ENCODE assay signal across 14 cellular contexts in genomic region chr6:142285235-142286087, GRCh38. TPM values are rescaled to one million over a fixed set of nuclear protein-coding genes. Genes with fewer than 3 reads are reported as not detected.
DNase-seq lines count a peak whose midpoint lies in the region; ATAC-seq and TF ChIP-seq lines count a peak whose summit lies in the region.
"Had no signal": no experiment of that assay in that cellular context is flagged by ENCODE, and none has a peak within 500 bp of the region (broad histone marks: within the 10 kb centered on the region; RNA-seq: fewer than 3 reads in every experiment).

No MANE protein-coding gene starts in this region.

- H3K4me3 ChIP-seq in LNCaP clone FGC (ENCODE audit: low read depth, low read length) (no peak overlapping the region), fibroblast of villous mesenchyme (ENCODE audit: low read depth, low read length) (no peak overlapping the region), liver (ENCODE audit: low read depth in 1 of 3, low read length in 3 of 3) (peak overlapping the region in 2 of 3 donors; percentile 23 to 26), tibial nerve (no peak overlapping the region)
- H3K4me3 ChIP-seq: BLaER1 treated with 17β-estradiol and CSF1 and Interleukin-3, amounts not matched to agents 10 nM and 100 nM; HAP-1 had no signal

- 42% methylated on average over 9 of the region's 9 CpGs for WGBS in liver
- WGBS in tibial nerve, 2 donors = 94 to 95% methylated on average over 9 of the region's 9 CpGs

- no peak for TF ChIP-seq CTCF in LNCaP clone FGC (IDR thresholded peaks at IDR 0.05; ENCODE audit: control insufficient read depth, extremely low read depth, insufficient read depth)
- no peak for TF ChIP-seq CTCF in fibroblast of villous mesenchyme (IDR thresholded peaks at IDR 0.05; ENCODE audit: insufficient read depth, low read depth, low read length)
- TF ChIP-seq CTCF in liver (IDR thresholded peaks at IDR 0.05; ENCODE audit: low read depth, low read length, missing input control) = no peak
- no peak for TF ChIP-seq CTCF in tibial nerve (IDR thresholded peaks at IDR 0.05)

- TF ChIP-seq EP300 in tibial nerve (IDR thresholded peaks at IDR 0.05) = no peak

- DNase-seq in LNCaP clone FGC (ENCODE audit: low read depth) (peak; percentile 80), fibroblast of villous mesenchyme (ENCODE audit: low read depth) (peak; percentile 49), tibial nerve (ENCODE audit: low spot score in 2 of 2) (no peak), activated gamma-delta T cell treated with Interleukin-2 at 50 U/mL for 16 hours (no peak)
- DNase-seq: Calu3; CD4-positive, alpha-beta T cell; DMS 273 treated with DMSO at 0.1 percent for 48 hours; GOT3 had no signal

- TF ChIP-seq RAD21 in liver (IDR thresholded peaks at IDR 0.05) = peak; percentile 33 to 39

- ATAC-seq in GM21786 (IDR thresholded peaks at IDR 0.05; ENCODE audit: unreplicated experiment) = no peak
- no peak for ATAC-seq in GM18868 (IDR thresholded peaks at IDR 0.05; ENCODE audit: unreplicated experiment)

- H3K27me3 ChIP-seq in liver (ENCODE audit: control insufficient read depth in 4 of 4, insufficient read depth in 4 of 4, low read length in 3 of 4) (no peaks in the 10 kb centered on the region), tibial nerve (no peaks in the 10 kb centered on the region)
- H3K27me3 ChIP-seq: BLaER1 treated with 17β-estradiol and CSF1 and Interleukin-3, amounts not matched to agents 10 nM and 100 nM had no signal

- peaks cover 2 to 11% (median 4%) of the 10 kb centered on the region in 4 donors for H3K4me1 ChIP-seq in liver (ENCODE audit: control insufficient read depth in 4 of 4, insufficient read depth in 4 of 4, low read length in 3 of 4)
- no peaks in the 10 kb centered on the region for H3K4me1 ChIP-seq in tibial nerve
- H3K4me1 ChIP-seq: BLaER1 treated with 17β-estradiol and CSF1 and Interleukin-3, amounts not matched to agents 10 nM and 100 nM; HAP-1 had no signal

- H3K36me3 ChIP-seq in liver (ENCODE audit: control insufficient read depth in 4 of 4, insufficient read depth in 3 of 4, low read depth in 1 of 4, low read length in 3 of 4) = no peaks in the 10 kb centered on the region
- no peaks in the 10 kb centered on the region for H3K36me3 ChIP-seq in tibial nerve
- H3K36me3 ChIP-seq: BLaER1 treated with 17β-estradiol and CSF1 and Interleukin-3, amounts not matched to agents 10 nM and 100 nM; HAP-1 had no signal

- H3K27ac ChIP-seq in liver (ENCODE audit: low read depth in 1 of 2, low read length in 2 of 2) = peak overlapping the region; percentile 96 to 97
- no peak overlapping the region for H3K27ac ChIP-seq in tibial nerve
- H3K27ac ChIP-seq: BLaER1 treated with 17β-estradiol and CSF1 and Interleukin-3, amounts not matched to agents 10 nM and 100 nM had no signal

- H3K9me3 ChIP-seq in liver (ENCODE audit: control insufficient read depth in 4 of 4, low read length in 3 of 4) = peaks cover 0 to 7% (median 0%) of the 10 kb centered on the region in 4 donors
- peaks cover 0 to 7% (median 0%) of the 10 kb centered on the region in 4 donors for H3K9me3 ChIP-seq in tibial nerve
- H3K9me3 ChIP-seq: HAP-1 had no signal

- no peak for TF ChIP-seq POLR2A in tibial nerve (IDR thresholded peaks at IDR 0.05)

- H3K9ac ChIP-seq in liver (ENCODE audit: low read depth in 1 of 2, low read length in 2 of 2) = peak overlapping the region; percentile 32 to 41
- H3K9ac ChIP-seq: BLaER1 treated with 17β-estradiol and CSF1 and Interleukin-3, amounts not matched to agents 10 nM and 100 nM had no signal

TF ChIP-seq in liver, 16 proteins besides CTCF, POLR2A, EP300 and RAD21:
- TF ChIP-seq, protein P1, sequence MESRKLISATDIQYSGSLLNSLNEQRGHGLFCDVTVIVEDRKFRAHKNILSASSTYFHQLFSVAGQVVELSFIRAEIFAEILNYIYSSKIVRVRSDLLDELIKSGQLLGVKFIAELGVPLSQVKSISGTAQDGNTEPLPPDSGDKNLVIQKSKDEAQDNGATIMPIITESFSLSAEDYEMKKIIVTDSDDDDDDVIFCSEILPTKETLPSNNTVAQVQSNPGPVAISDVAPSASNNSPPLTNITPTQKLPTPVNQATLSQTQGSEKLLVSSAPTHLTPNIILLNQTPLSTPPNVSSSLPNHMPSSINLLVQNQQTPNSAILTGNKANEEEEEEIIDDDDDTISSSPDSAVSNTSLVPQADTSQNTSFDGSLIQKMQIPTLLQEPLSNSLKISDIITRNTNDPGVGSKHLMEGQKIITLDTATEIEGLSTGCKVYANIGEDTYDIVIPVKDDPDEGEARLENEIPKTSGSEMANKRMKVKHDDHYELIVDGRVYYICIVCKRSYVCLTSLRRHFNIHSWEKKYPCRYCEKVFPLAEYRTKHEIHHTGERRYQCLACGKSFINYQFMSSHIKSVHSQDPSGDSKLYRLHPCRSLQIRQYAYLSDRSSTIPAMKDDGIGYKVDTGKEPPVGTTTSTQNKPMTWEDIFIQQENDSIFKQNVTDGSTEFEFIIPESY (IDR thresholded peaks at IDR 0.05) = peak; percentile 77
- peak; percentile 66 to 68 for TF ChIP-seq HNF4A (conservative IDR thresholded peaks at IDR 0.05)
- TF ChIP-seq TAF1 (conservative IDR thresholded peaks at IDR 0.05) = peak; percentile 32
- TF ChIP-seq YY1 (IDR thresholded peaks at IDR 0.05) = peak; percentile 89
- TF ChIP-seq, protein P2, sequence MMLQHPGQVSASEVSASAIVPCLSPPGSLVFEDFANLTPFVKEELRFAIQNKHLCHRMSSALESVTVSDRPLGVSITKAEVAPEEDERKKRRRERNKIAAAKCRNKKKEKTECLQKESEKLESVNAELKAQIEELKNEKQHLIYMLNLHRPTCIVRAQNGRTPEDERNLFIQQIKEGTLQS (IDR thresholded peaks at IDR 0.05) = peak; percentile 84
- peak; percentile 72 for TF ChIP-seq FOXA1 (IDR thresholded peaks at IDR 0.05)
- TF ChIP-seq EGR1 (IDR thresholded peaks at IDR 0.05; ENCODE audit: low read depth in 2 of 2) = peak in 1 of 2 donors; percentile 48
- peak; percentile 67 for TF ChIP-seq REST (IDR thresholded peaks at IDR 0.05)
- peak; percentile 59 to 77 for TF ChIP-seq JUND (IDR thresholded peaks at IDR 0.05)
- TF ChIP-seq GABPA (IDR thresholded peaks at IDR 0.05 in 1 of 2, conservative IDR thresholded peaks at IDR 0.05 in 1 of 2) = peak in 1 of 2 donors; percentile 27
- no peak for TF ChIP-seq NR2F2 (IDR thresholded peaks at IDR 0.05)
- peak; percentile 87 for TF ChIP-seq FOXA2 (IDR thresholded peaks at IDR 0.05)
- TF ChIP-seq RXRA (IDR thresholded peaks at IDR 0.05) = peak; percentile 48 to 80
- peak; percentile 86 for TF ChIP-seq SP1 (IDR thresholded peaks at IDR 0.05)
- TF ChIP-seq, protein P3, sequence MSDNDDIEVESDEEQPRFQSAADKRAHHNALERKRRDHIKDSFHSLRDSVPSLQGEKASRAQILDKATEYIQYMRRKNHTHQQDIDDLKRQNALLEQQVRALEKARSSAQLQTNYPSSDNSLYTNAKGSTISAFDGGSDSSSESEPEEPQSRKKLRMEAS (IDR thresholded peaks at IDR 0.05) = peak; percentile 77
- TF ChIP-seq HNF4G (IDR thresholded peaks at IDR 0.05) = no peak

RNA-seq across cellular contexts. Expression of gene ADGRG6, which starts 16.3 kb away (rescaled TPM):
- total RNA-seq in fibroblast of villous mesenchyme = 33.2 and 153 TPM in 2 replicates
- total RNA-seq in liver = 100 to 1,000 TPM in 1 of 2 donors, 10 to 100 TPM in 1; 57.8 to 110 TPM
- polyA plus RNA-seq in liver = 10 to 100 TPM; 18.7 to 33.6 TPM
- total RNA-seq in tibial nerve = 10 to 100 TPM; 35.4 to 59.9 (median 39.1) TPM
- polyA plus RNA-seq: IgD-negative memory B cell had no signal

Comparison
In these comparisons a context has a peak if more than half of its experiments do, and no peak if none do; other contexts are left out.
1. DNase-seq: peak in LNCaP clone FGC (single experiment) and fibroblast of villous mesenchyme (single experiment); none in tibial nerve (0 of 2) and activated gamma-delta T cell treated with Interleukin-2 at 50 U/mL for 16 hours (single experiment).
2. H3K4me3 ChIP-seq: peak in liver (2 of 3); none in LNCaP clone FGC (single experiment), fibroblast of villous mesenchyme (single experiment) and tibial nerve (0 of 4).
3. H3K27ac ChIP-seq: peak in liver (2 of 2); none in tibial nerve (0 of 4).